In genomic region chr1:61208815-61209214, GRCh38 we compare ENCODE assay signal across 27 cellular contexts.
"Had no signal": no experiment of that assay in that cellular context is flagged by ENCODE, and none has a peak within 500 bp of the region (broad histone marks: within the 10 kb centered on the region; RNA-seq: fewer than 3 reads in every experiment).

No MANE protein-coding gene starts in this region.

- H3K9me3 ChIP-seq: adrenal gland, SJSA1 had no signal

- H3K9ac ChIP-seq: KMS-11 had no signal

- H3K9me3 Mint-ChIP-seq: activated naive CD8-positive, alpha-beta T cell treated with anti-CD3 and anti-CD28 coated beads, Interleukin-2, amount 10 ng/mL, durations not matched to agents 7 days and 5 days; T-helper 1 cell treated with Interleukin-12 subunit alpha and Interleukin-12 subunit beta and Interleukin-4 antibody, amounts not matched to agents 30 μg/mL and 1 μg/mL, for 36 hours had no signal

- H3K4me2 ChIP-seq: KMS-11 had no signal

- DNase-seq: activated CD4-positive, alpha-beta T cell treated with anti-CD3 and anti-CD28 coated beads for 48 hours; activated CD4-positive, alpha-beta T cell treated with anti-CD3 and anti-CD28 coated beads, Interleukin-2, amount 50 U/mL, for 4 hours; activated CD4-positive, CD25-positive, alpha-beta regulatory T cell treated with anti-CD3 and anti-CD28 coated beads, Interleukin-2, amount 50 U/mL, for 72 hours; activated CD8-positive, alpha-beta memory T cell treated with anti-CD3 and anti-CD28 coated beads, Interleukin-2, amount 50 U/mL, for 48 hours; activated CD8-positive, alpha-beta T cell treated with anti-CD3 and anti-CD28 coated beads, Interleukin-2, amount 10 ng/mL, durations not matched to agents 7 days and 5 days; activated naive CD4-positive, alpha-beta T cell treated with anti-CD3 and anti-CD28 coated beads, Interleukin-2, amount 50 U/mL, for 16 hours; activated naive CD8-positive, alpha-beta T cell treated with anti-CD3 and anti-CD28 coated beads, Interleukin-2, amount 10 ng/mL, durations not matched to agents 7 days and 5 days; activated T-cell treated with anti-CD3 and anti-CD28 coated beads, Interleukin-2, amount 50 U/mL, for 1 hour; adrenal gland; anterior cingulate cortex; MV-4-11; NCI-H1092 treated with DMSO at 0.1 percent for 48 hours; NCI-H1436; NCI-H187; NCI-H2081; NCI-H446; NCI-H524; NCI-H748 treated with DMSO at 0.1 percent for 48 hours; OCI-M1; RPMI8226; SHP77 had no signal

- H3K27me3 ChIP-seq: adrenal gland, SJSA1 had no signal

- H3K27ac ChIP-seq: adrenal gland, KMS-11, SJSA1 had no signal

- H3K36me3 Mint-ChIP-seq: activated naive CD8-positive, alpha-beta T cell treated with anti-CD3 and anti-CD28 coated beads, Interleukin-2, amount 10 ng/mL, durations not matched to agents 7 days and 5 days had no signal

- H3K4me1 ChIP-seq: SJSA1 had no signal

- H3K4me3 Mint-ChIP-seq: activated CD8-positive, alpha-beta T cell treated with anti-CD3 and anti-CD28 coated beads, Interleukin-2, amount 10 ng/mL, durations not matched to agents 7 days and 5 days; activated naive CD8-positive, alpha-beta T cell treated with anti-CD3 and anti-CD28 coated beads, Interleukin-2, amount 10 ng/mL, durations not matched to agents 7 days and 5 days; T-helper 1 cell treated with Interleukin-12 subunit alpha and Interleukin-12 subunit beta and Interleukin-4 antibody, amounts not matched to agents 30 μg/mL and 1 μg/mL, for 36 hours had no signal

- H3K27ac Mint-ChIP-seq: activated CD8-positive, alpha-beta T cell treated with anti-CD3 and anti-CD28 coated beads, Interleukin-2, amount 10 ng/mL, durations not matched to agents 7 days and 5 days; activated naive CD8-positive, alpha-beta T cell treated with anti-CD3 and anti-CD28 coated beads, Interleukin-2, amount 10 ng/mL, durations not matched to agents 7 days and 5 days; T-helper 1 cell treated with Interleukin-12 subunit alpha and Interleukin-12 subunit beta and Interleukin-4 antibody, amounts not matched to agents 30 μg/mL and 1 μg/mL, for 36 hours had no signal

- H3K4me3 ChIP-seq: adrenal gland, SJSA1 had no signal

- H3K36me3 ChIP-seq: adrenal gland, SJSA1 had no signal

- ATAC-seq: activated CD8-positive, alpha-beta T cell treated with anti-CD3 and anti-CD28 coated beads, Interleukin-2, amount 10 ng/mL, durations not matched to agents 7 days and 5 days; HepG2; Panc1; SK-N-SH treated with all-trans-retinoic acid at 6 μM for 48 hours had no signal
